In the genomic region with DNA sequence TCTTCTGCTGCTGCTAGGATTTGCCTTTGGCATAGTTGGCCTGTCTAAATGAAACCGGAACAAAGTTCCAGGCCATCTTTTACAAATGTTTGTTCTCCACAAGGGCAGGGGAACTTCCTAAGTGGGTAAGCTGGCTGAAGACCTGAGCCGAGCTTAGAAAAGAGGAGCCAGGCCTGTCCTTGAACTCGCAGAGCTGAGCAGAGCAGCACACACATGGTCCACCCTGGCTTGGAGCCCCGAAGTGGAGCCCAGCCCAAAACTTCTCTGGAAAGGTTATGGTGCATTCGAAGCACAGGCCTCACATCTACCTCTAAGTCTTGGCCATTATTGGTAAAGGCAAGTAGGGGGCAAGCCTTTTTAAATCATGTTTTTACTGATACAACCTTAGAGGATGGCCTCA, we compare ENCODE assay signal across 2 cellular contexts.
TF ChIP-seq lines count a peak whose summit lies in the region.

No MANE protein-coding gene starts in this region.

TF ChIP-seq in GM23338, 12 proteins besides CTCF, POLR2A, EP300 and RAD21 (continues in another document):
- TF ChIP-seq, protein P1, sequence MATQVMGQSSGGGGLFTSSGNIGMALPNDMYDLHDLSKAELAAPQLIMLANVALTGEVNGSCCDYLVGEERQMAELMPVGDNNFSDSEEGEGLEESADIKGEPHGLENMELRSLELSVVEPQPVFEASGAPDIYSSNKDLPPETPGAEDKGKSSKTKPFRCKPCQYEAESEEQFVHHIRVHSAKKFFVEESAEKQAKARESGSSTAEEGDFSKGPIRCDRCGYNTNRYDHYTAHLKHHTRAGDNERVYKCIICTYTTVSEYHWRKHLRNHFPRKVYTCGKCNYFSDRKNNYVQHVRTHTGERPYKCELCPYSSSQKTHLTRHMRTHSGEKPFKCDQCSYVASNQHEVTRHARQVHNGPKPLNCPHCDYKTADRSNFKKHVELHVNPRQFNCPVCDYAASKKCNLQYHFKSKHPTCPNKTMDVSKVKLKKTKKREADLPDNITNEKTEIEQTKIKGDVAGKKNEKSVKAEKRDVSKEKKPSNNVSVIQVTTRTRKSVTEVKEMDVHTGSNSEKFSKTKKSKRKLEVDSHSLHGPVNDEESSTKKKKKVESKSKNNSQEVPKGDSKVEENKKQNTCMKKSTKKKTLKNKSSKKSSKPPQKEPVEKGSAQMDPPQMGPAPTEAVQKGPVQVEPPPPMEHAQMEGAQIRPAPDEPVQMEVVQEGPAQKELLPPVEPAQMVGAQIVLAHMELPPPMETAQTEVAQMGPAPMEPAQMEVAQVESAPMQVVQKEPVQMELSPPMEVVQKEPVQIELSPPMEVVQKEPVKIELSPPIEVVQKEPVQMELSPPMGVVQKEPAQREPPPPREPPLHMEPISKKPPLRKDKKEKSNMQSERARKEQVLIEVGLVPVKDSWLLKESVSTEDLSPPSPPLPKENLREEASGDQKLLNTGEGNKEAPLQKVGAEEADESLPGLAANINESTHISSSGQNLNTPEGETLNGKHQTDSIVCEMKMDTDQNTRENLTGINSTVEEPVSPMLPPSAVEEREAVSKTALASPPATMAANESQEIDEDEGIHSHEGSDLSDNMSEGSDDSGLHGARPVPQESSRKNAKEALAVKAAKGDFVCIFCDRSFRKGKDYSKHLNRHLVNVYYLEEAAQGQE (IDR thresholded peaks at IDR 0.05; ENCODE audit: unreplicated experiment): no peak
- TF ChIP-seq CREB1 (CRISPR knock-in tag; IDR thresholded peaks at IDR 0.05; ENCODE audit: low read depth) (no peak), JUNB (IDR thresholded peaks at IDR 0.05; ENCODE audit: unreplicated experiment) (no peak), EZH2phosphoT487 (IDR thresholded peaks at IDR 0.05; ENCODE audit: unreplicated experiment) (no peak), NANOG (IDR thresholded peaks at IDR 0.05; ENCODE audit: borderline replicate concordance) (no peak), POLR2AphosphoS5 (IDR thresholded peaks at IDR 0.05; ENCODE audit: low read depth) (no peak), STAT1 (IDR thresholded peaks at IDR 0.05; ENCODE audit: unreplicated experiment) (no peak), ZNF331 (CRISPR knock-in tag; IDR thresholded peaks at IDR 0.05; ENCODE audit: low read depth) (no peak)
- TF ChIP-seq, protein P2, sequence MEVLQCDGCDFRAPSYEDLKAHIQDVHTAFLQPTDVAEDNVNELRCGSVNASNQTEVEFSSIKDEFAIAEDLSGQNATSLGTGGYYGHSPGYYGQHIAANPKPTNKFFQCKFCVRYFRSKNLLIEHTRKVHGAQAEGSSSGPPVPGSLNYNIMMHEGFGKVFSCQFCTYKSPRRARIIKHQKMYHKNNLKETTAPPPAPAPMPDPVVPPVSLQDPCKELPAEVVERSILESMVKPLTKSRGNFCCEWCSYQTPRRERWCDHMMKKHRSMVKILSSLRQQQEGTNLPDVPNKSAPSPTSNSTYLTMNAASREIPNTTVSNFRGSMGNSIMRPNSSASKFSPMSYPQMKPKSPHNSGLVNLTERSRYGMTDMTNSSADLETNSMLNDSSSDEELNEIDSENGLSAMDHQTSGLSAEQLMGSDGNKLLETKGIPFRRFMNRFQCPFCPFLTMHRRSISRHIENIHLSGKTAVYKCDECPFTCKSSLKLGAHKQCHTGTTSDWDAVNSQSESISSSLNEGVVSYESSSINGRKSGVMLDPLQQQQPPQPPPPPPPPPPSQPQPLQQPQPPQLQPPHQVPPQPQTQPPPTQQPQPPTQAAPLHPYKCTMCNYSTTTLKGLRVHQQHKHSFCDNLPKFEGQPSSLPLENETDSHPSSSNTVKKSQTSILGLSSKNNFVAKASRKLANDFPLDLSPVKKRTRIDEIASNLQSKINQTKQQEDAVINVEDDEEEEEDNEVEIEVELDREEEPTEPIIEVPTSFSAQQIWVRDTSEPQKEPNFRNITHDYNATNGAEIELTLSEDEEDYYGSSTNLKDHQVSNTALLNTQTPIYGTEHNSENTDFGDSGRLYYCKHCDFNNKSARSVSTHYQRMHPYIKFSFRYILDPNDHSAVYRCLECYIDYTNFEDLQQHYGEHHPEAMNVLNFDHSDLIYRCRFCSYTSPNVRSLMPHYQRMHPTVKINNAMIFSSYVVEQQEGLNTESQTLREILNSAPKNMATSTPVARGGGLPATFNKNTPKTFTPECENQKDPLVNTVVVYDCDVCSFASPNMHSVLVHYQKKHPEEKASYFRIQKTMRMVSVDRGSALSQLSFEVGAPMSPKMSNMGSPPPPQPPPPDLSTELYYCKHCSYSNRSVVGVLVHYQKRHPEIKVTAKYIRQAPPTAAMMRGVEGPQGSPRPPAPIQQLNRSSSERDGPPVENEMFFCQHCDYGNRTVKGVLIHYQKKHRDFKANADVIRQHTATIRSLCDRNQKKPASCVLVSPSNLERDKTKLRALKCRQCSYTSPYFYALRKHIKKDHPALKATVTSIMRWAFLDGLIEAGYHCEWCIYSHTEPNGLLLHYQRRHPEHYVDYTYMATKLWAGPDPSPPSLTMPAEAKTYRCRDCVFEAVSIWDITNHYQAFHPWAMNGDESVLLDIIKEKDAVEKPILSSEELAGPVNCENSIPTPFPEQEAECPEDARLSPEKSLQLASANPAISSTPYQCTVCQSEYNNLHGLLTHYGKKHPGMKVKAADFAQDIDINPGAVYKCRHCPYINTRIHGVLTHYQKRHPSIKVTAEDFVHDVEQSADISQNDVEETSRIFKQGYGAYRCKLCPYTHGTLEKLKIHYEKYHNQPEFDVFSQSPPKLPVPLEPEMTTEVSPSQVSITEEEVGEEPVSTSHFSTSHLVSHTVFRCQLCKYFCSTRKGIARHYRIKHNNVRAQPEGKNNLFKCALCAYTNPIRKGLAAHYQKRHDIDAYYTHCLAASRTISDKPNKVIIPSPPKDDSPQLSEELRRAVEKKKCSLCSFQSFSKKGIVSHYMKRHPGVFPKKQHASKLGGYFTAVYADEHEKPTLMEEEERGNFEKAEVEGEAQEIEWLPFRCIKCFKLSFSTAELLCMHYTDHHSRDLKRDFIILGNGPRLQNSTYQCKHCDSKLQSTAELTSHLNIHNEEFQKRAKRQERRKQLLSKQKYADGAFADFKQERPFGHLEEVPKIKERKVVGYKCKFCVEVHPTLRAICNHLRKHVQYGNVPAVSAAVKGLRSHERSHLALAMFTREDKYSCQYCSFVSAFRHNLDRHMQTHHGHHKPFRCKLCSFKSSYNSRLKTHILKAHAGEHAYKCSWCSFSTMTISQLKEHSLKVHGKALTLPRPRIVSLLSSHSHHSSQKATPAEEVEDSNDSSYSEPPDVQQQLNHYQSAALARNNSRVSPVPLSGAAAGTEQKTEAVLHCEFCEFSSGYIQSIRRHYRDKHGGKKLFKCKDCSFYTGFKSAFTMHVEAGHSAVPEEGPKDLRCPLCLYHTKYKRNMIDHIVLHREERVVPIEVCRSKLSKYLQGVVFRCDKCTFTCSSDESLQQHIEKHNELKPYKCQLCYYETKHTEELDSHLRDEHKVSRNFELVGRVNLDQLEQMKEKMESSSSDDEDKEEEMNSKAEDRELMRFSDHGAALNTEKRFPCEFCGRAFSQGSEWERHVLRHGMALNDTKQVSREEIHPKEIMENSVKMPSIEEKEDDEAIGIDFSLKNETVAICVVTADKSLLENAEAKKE (CRISPR knock-in tag; IDR thresholded peaks at IDR 0.05): no peak
- TF ChIP-seq, protein P3, sequence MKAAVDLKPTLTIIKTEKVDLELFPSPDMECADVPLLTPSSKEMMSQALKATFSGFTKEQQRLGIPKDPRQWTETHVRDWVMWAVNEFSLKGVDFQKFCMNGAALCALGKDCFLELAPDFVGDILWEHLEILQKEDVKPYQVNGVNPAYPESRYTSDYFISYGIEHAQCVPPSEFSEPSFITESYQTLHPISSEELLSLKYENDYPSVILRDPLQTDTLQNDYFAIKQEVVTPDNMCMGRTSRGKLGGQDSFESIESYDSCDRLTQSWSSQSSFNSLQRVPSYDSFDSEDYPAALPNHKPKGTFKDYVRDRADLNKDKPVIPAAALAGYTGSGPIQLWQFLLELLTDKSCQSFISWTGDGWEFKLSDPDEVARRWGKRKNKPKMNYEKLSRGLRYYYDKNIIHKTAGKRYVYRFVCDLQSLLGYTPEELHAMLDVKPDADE (IDR thresholded peaks at IDR 0.05): no peak

TF ChIP-seq in K562, 482 proteins besides CTCF, POLR2A, EP300 and RAD21 (continued from another document):
- TF ChIP-seq ETV5 (CRISPR knock-in tag; IDR thresholded peaks at IDR 0.05; ENCODE audit: low read depth): no peak
- TF ChIP-seq HDAC6 (IDR thresholded peaks at IDR 0.05; ENCODE audit: low read depth, low read length): no peak
- no peak for TF ChIP-seq EZH2 (IDR thresholded peaks at IDR 0.05; ENCODE audit: borderline replicate concordance, low read depth, low read length)
- TF ChIP-seq MXI1 (IDR thresholded peaks at IDR 0.05; ENCODE audit: low read depth, low read length): no peak
- no peak for TF ChIP-seq HMGN3 (IDR thresholded peaks at IDR 0.05; ENCODE audit: borderline replicate concordance, extremely low read depth, insufficient read length, low read depth, low read length)
TF ChIP-seq in K562: peak in this region for 0.
